ENCODE assay signal across 17 cellular contexts in genomic region chr10:95399167-95399566, GRCh38.
DNase-seq lines count a peak whose midpoint lies in the region; ATAC-seq and TF ChIP-seq lines count a peak whose summit lies in the region.
"Had no signal": no experiment of that assay in that cellular context is flagged by ENCODE, and none has a peak within 500 bp of the region (broad histone marks: within the 10 kb centered on the region; RNA-seq: fewer than 3 reads in every experiment).

No MANE protein-coding gene starts in this region.

- ATAC-seq in heart left ventricle (no peak), left ventricle myocardium superior (no peak), thoracic aorta (ENCODE audit: insufficient number of reproducible peaks, low FRiP score, low read depth) (no peak), HG02642 (IDR thresholded peaks at IDR 0.05; ENCODE audit: poor library complexity, unreplicated experiment) (no peak), HG03354 (IDR thresholded peaks at IDR 0.05; ENCODE audit: poor library complexity, severe bottlenecking, unreplicated experiment) (no peak)

- H3K27ac Mint-ChIP-seq in nephron = peak overlapping the region in 2 of 3 experiments; percentile 20 to 71

- H3K27ac ChIP-seq in heart left ventricle (peak overlapping the region; percentile 3 to 98 (median 51)), cingulate gyrus (ENCODE audit: low read depth, low read length) (peak overlapping the region; percentile 61), thoracic aorta (peak overlapping the region; percentile 87 to 95)
- H3K27ac ChIP-seq: 22Rv1 had no signal

- H3K4me3 ChIP-seq in heart left ventricle (no peak overlapping the region), thoracic aorta (no peak overlapping the region)

- H3K36me3 Mint-ChIP-seq in nephron (ENCODE audit: low read depth) = peaks cover 31% of the 10 kb centered on the region
- H3K36me3 Mint-ChIP-seq: CD14-positive monocyte had no signal

- H3K4me1 Mint-ChIP-seq in nephron = no peaks in the 10 kb centered on the region

- no peaks in the 10 kb centered on the region for H3K27me3 Mint-ChIP-seq in nephron (ENCODE audit: low read depth)

- 39 to 57% (median 46%) methylated on average over 5 of the region's 5 CpGs for WGBS in heart left ventricle, 4 donors

- no peak for DNase-seq in heart left ventricle
- no peak for DNase-seq in left ventricle myocardium superior
- no peak for DNase-seq in thoracic aorta (ENCODE audit: low spot score)
- no peak for DNase-seq in nucleus accumbens (lab: John Stamatoyannopoulos, UW)
- DNase-seq: AML-193, KG1, NCI-H1694 treated with DMSO at 0.1 percent for 48 hours, NCI-H2107, NCI-H510A, NCI-H82, RPMI8226 had no signal

- H3K9me3 ChIP-seq in heart left ventricle (no peaks in the 10 kb centered on the region), thoracic aorta (no peaks in the 10 kb centered on the region)

- intact Hi-C loops in heart left ventricle (cut with DNase I) = no loop called here
- intact Hi-C loops in left ventricle myocardium superior (cut with micrococcal nuclease) = no loop called here

- H3K36me3 ChIP-seq in heart left ventricle (peaks cover 3 to 96% (median 49%) of the 10 kb centered on the region in 9 donors), thoracic aorta (peaks cover 81% of the 10 kb centered on the region)

- H3K4me1 ChIP-seq in heart left ventricle = peaks cover 0 to 94% (median 43%) of the 10 kb centered on the region in 12 donors
- peaks cover 7 to 99% of the 10 kb centered on the region in 2 donors for H3K4me1 ChIP-seq in thoracic aorta (ENCODE audit: control insufficient read depth in 1 of 2, low read depth in 2 of 2)

- TF ChIP-seq CTCF in heart left ventricle (IDR thresholded peaks at IDR 0.05) = no peak
- no peak for TF ChIP-seq CTCF in nephron (IDR thresholded peaks at IDR 0.05; ENCODE audit: unreplicated experiment in 3 of 3)
- no peak for TF ChIP-seq CTCF in thoracic aorta (IDR thresholded peaks at IDR 0.05)

- no peak overlapping the region for H3K4me3 Mint-ChIP-seq in nephron
- H3K4me3 Mint-ChIP-seq: CD14-positive monocyte had no signal

- TF ChIP-seq POLR2A in heart left ventricle (IDR thresholded peaks at IDR 0.05) = no peak

- H3K27me3 ChIP-seq in heart left ventricle (no peaks in the 10 kb centered on the region), thoracic aorta (replicated peaks; ENCODE audit: insufficient read depth) (no peaks in the 10 kb centered on the region)

- H3K9me3 Mint-ChIP-seq in nephron = no peaks in the 10 kb centered on the region
